8 cellular contexts compared by ENCODE assay signal in genomic region chr3:130892759-130893239, GRCh38. TPM values are rescaled to one million over a fixed set of nuclear protein-coding genes. Genes with fewer than 3 reads are reported as not detected.
A peak's percentile ranks its signal among the peaks of the same experiment; 100 is the strongest.
DNase-seq lines count a peak whose midpoint lies in the region; ATAC-seq and TF ChIP-seq lines count a peak whose summit lies in the region.

No MANE protein-coding gene starts in this region.

- no peaks in the 10 kb centered on the region for H3K36me3 Mint-ChIP-seq in progenitor cell of endocrine pancreas (ENCODE audit: insufficient read depth)

- peak; percentile 86 for TF ChIP-seq CTCF in left ventricle myocardium inferior (IDR thresholded peaks at IDR 0.05; ENCODE audit: borderline replicate concordance)
- TF ChIP-seq CTCF in progenitor cell of endocrine pancreas (IDR thresholded peaks at IDR 0.05; ENCODE audit: unreplicated experiment): peak; percentile 90
- TF ChIP-seq CTCF in vagina (IDR thresholded peaks at IDR 0.05): peak; percentile 70 to 86 (median 84)

- no peaks in the 10 kb centered on the region for H3K9me3 ChIP-seq in SJSA1 (replicated peaks)
- H3K9me3 ChIP-seq in left ventricle myocardium inferior (replicated peaks): no peaks in the 10 kb centered on the region
- no peaks in the 10 kb centered on the region for H3K9me3 ChIP-seq in vagina

- peaks cover 5% of the 10 kb centered on the region; the same call in 1 of the 2 replicates for H3K36me3 ChIP-seq in SJSA1
- H3K36me3 ChIP-seq in left ventricle myocardium inferior: no peaks in the 10 kb centered on the region
- H3K36me3 ChIP-seq in vagina: no peaks in the 10 kb centered on the region

- H3K27ac ChIP-seq in SJSA1 (peak overlapping the region; percentile 80), left ventricle myocardium inferior (replicated peaks) (peak overlapping the region; percentile 98), vagina (peak overlapping the region; percentile 95)

- DNase-seq in MV-4-11 (lab: John Stamatoyannopoulos, UW): peak; percentile 79
- DNase-seq in SJSA1 (ENCODE audit: low read depth in 1 of 2, low spot score in 2 of 2): peak; percentile 59 to 75
- DNase-seq in amniotic epithelial cell (ENCODE audit: low read depth): peak; percentile 74
- DNase-seq in left ventricle myocardium inferior: peak; percentile 20
- peak; percentile 21 for DNase-seq in progenitor cell of endocrine pancreas (ENCODE audit: low spot score, unreplicated experiment)
- DNase-seq in vagina (ENCODE audit: extremely low spot score in 2 of 2): no peak

- H3K4me1 Mint-ChIP-seq in progenitor cell of endocrine pancreas (ENCODE audit: low read depth): peaks cover 25% of the 10 kb centered on the region

- H3K4me3 ChIP-seq in GM08714 (ENCODE audit: low read length) (peak overlapping the region; percentile 76), SJSA1 (peak overlapping the region; percentile 58), left ventricle myocardium inferior (peak overlapping the region; percentile 93), vagina (peak overlapping the region; percentile 65 to 67)

- no peak for TF ChIP-seq POLR2A in vagina (IDR thresholded peaks at IDR 0.05)

- no peaks in the 10 kb centered on the region for H3K9me3 Mint-ChIP-seq in progenitor cell of endocrine pancreas (ENCODE audit: low read depth)

- peak overlapping the region; percentile 97 for H3K4me3 Mint-ChIP-seq in progenitor cell of endocrine pancreas (ENCODE audit: low read depth)

- H3K27me3 Mint-ChIP-seq in progenitor cell of endocrine pancreas: no peaks in the 10 kb centered on the region

- H3K4me1 ChIP-seq in SJSA1 (replicated peaks): peaks cover 19% of the 10 kb centered on the region
- H3K4me1 ChIP-seq in left ventricle myocardium inferior: peaks cover 56% of the 10 kb centered on the region
- peaks cover 30% of the 10 kb centered on the region for H3K4me1 ChIP-seq in vagina

- H3K27ac Mint-ChIP-seq in progenitor cell of endocrine pancreas: peak overlapping the region; percentile 99

- ATAC-seq in HG02571 (IDR thresholded peaks at IDR 0.05; ENCODE audit: unreplicated experiment): peak; percentile 30

- intact Hi-C loops in left ventricle myocardium inferior (cut with micrococcal nuclease) (loop anchor here (5.0 kb wide), 1 partner anchor 135 kb away; no protein-coding TSS in a partner anchor), vagina (cut with DNase I) (no loop called here)

- no peaks in the 10 kb centered on the region for H3K27me3 ChIP-seq in SJSA1 (replicated peaks)
- H3K27me3 ChIP-seq in left ventricle myocardium inferior (ENCODE audit: low read depth): no peaks in the 10 kb centered on the region
- no peaks in the 10 kb centered on the region for H3K27me3 ChIP-seq in vagina

RNA-seq across cellular contexts. Expression of gene ATP2C1, which starts 1.1 kb away (rescaled TPM):
- total RNA-seq in SJSA1 (2014; rRNA removed; shearing (Covaris generic)): 83.2 and 92.9 TPM in 2 replicates
- total RNA-seq in left ventricle myocardium inferior: 57.1 TPM
- 82.7 and 83.5 TPM in 2 replicates for total RNA-seq in progenitor cell of endocrine pancreas
- total RNA-seq in vagina: 34.1 TPM

Comparison
In these comparisons a context has a peak if more than half of its experiments do, and no peak if none do; other contexts are left out.
1. DNase-seq: peak in MV-4-11 (single experiment), SJSA1 (2 of 2), amniotic epithelial cell (single experiment), left ventricle myocardium inferior (single experiment) and progenitor cell of endocrine pancreas (single experiment); none in vagina (0 of 2).
2. Peak in every context shown above with its lines, with median percentiles within 50 percentile points of each other: H3K4me3 ChIP-seq, H3K27ac ChIP-seq and CTCF ChIP-seq.